ENCODE assay signal across 1 cellular context in the genomic region with DNA sequence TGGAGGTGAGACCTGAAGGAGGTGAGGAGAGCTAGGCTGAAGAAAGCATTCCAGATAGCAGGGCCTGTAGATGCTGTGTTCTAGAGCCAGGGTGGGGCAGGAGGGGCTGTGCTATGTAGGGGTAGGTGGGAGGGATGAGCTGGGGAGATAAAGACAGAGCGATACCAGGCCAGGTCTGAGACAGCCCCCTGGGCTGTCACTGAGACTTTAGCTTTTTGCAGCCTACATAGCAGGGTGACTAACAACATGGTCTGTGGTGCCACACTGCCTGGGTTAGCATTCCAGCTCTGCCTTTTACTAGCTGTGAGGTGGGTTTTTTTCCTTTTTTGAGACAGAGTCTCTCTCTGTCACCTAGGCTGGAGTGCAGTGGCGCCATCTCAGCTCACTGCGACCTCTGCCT.
TF ChIP-seq lines count a peak whose summit lies in the region.

No MANE protein-coding gene starts in this region.

TF ChIP-seq in K562, 482 proteins besides CTCF, POLR2A, EP300 and RAD21:
- TF ChIP-seq, protein P1, sequence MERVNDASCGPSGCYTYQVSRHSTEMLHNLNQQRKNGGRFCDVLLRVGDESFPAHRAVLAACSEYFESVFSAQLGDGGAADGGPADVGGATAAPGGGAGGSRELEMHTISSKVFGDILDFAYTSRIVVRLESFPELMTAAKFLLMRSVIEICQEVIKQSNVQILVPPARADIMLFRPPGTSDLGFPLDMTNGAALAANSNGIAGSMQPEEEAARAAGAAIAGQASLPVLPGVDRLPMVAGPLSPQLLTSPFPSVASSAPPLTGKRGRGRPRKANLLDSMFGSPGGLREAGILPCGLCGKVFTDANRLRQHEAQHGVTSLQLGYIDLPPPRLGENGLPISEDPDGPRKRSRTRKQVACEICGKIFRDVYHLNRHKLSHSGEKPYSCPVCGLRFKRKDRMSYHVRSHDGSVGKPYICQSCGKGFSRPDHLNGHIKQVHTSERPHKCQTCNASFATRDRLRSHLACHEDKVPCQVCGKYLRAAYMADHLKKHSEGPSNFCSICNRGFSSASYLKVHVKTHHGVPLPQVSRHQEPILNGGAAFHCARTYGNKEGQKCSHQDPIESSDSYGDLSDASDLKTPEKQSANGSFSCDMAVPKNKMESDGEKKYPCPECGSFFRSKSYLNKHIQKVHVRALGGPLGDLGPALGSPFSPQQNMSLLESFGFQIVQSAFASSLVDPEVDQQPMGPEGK (CRISPR knock-in tag; IDR thresholded peaks at IDR 0.05; ENCODE audit: borderline replicate concordance), result no peak
- TF ChIP-seq HIVEP1 (CRISPR knock-in tag; IDR thresholded peaks at IDR 0.05) (no peak), CREM (IDR thresholded peaks at IDR 0.05; ENCODE audit: low read depth) (no peak), ZNF785 (CRISPR knock-in tag; IDR thresholded peaks at IDR 0.05) (no peak), PHB2 (IDR thresholded peaks at IDR 0.05; ENCODE audit: low read depth) (no peak), ZNF586 (CRISPR knock-in tag; conservative IDR thresholded peaks at IDR 0.05) (no peak), JUNB (CRISPR knock-in tag; conservative IDR thresholded peaks at IDR 0.05) (no peak), HMGN3 (IDR thresholded peaks at IDR 0.05; ENCODE audit: borderline replicate concordance, extremely low read depth, insufficient read length, low read depth, low read length) (no peak), POLR3A (IDR thresholded peaks at IDR 0.05; ENCODE audit: borderline replicate concordance, extremely low read depth, insufficient read depth, insufficient read length) (no peak), PHF21A (IDR thresholded peaks at IDR 0.05; ENCODE audit: borderline replicate concordance, low read depth) (no peak), PHB (CRISPR knock-in tag; IDR thresholded peaks at IDR 0.05) (no peak), TGIF2 (CRISPR knock-in tag; IDR thresholded peaks at IDR 0.05) (no peak), ZSCAN32 (CRISPR knock-in tag; IDR thresholded peaks at IDR 0.05) (no peak), TCF3 (CRISPR knock-in tag; IDR thresholded peaks at IDR 0.05) (no peak)
- TF ChIP-seq, protein P2, sequence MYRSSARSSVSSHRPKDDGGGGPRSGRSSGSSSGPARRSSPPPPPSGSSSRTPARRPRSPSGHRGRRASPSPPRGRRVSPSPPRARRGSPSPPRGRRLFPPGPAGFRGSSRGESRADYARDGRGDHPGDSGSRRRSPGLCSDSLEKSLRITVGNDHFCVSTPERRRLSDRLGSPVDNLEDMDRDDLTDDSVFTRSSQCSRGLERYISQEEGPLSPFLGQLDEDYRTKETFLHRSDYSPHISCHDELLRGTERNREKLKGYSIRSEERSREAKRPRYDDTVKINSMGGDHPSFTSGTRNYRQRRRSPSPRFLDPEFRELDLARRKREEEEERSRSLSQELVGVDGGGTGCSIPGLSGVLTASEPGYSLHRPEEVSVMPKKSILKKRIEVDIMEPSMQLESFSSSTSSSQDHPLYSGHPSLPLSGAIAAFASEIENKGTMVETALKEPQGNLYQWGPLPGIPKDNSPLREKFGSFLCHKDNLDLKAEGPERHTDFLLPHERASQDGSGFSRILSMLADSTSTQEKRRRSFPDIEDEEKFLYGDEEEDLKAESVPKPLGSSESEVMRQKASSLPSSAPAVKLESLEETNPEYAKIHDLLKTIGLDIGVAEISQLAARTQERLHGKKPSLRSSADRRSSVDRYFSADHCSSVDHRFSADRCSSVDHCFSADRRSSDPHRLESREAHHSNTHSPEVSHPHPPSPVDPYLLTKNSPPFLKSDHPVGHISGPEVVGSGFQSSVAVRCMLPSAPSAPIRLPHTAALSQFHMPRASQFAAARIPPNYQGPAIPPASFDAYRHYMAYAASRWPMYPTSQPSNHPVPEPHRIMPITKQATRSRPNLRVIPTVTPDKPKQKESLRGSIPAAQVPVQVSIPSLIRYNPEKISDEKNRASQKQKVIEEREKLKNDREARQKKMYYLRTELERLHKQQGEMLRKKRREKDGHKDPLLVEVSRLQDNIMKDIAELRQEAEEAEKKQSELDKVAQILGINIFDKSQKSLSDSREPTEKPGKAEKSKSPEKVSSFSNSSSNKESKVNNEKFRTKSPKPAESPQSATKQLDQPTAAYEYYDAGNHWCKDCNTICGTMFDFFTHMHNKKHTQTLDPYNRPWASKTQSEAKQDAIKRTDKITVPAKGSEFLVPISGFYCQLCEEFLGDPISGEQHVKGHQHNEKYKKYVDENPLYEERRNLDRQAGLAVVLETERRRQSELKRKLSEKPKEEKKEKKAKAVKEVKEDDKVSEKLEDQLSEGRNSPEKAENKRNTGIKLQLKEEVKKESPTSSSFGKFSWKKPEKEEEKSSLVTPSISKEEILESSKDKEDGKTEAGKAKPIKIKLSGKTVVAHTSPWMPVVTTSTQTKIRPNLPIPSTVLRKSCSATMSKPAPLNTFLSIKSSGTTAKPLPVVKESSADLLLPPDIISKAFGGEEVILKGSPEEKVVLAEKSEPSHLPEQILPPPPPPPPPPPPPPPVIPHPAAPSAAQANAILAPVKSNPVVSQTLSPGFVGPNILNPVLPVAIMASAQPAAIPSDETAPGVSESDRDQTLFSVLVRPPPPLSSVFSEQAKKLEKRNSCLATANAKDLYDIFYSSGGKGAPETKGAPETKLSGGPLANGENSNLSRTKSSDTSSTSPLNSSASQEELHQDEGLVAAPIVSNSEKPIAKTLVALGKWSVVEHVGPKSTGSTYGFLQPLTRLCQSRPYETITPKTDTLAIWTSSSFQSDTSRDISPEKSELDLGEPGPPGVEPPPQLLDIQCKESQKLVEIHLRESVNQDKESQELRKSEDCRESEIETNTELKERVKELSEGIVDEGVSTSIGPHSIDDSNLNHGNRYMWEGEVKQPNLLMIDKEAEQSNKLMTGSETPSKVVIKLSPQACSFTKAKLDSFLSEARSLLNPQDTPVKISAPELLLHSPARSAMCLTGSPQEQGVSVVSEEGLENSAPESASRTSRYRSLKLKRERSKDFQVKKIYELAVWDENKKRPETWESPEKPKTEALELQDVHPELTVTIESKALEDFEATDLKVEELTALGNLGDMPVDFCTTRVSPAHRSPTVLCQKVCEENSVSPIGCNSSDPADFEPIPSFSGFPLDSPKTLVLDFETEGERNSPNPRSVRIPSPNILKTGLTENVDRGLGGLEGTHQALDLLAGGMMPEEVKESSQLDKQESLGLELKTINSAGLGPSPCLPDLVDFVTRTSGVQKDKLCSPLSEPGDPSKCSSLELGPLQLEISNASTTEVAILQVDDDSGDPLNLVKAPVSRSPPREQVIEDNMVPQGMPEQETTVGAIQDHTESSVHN (IDR thresholded peaks at IDR 0.05; ENCODE audit: borderline replicate concordance in 1 of 2, low read depth in 1 of 2), result no peak
- TF ChIP-seq, protein P3, sequence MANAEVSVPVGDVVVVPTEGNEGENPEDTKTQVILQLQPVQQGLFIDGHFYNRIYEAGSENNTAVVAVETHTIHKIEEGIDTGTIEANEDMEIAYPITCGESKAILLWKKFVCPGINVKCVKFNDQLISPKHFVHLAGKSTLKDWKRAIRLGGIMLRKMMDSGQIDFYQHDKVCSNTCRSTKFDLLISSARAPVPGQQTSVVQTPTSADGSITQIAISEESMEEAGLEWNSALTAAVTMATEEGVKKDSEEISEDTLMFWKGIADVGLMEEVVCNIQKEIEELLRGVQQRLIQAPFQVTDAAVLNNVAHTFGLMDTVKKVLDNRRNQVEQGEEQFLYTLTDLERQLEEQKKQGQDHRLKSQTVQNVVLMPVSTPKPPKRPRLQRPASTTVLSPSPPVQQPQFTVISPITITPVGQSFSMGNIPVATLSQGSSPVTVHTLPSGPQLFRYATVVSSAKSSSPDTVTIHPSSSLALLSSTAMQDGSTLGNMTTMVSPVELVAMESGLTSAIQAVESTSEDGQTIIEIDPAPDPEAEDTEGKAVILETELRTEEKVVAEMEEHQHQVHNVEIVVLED (CRISPR knock-in tag; IDR thresholded peaks at IDR 0.05), result no peak
TF ChIP-seq in K562: peak in this region for 0.
